In genomic region chr6:4664117-4664626, GRCh38 we compare ENCODE assay signal across 13 cellular contexts.
DNase-seq lines count a peak whose midpoint lies in the region; ATAC-seq and TF ChIP-seq lines count a peak whose summit lies in the region.
"Had no signal": no experiment of that assay in that cellular context is flagged by ENCODE, and none has a peak within 500 bp of the region (broad histone marks: within the 10 kb centered on the region; RNA-seq: fewer than 3 reads in every experiment).

No MANE protein-coding gene starts in this region.

- no peaks in the 10 kb centered on the region for H3K36me3 ChIP-seq in left lung
- no peaks in the 10 kb centered on the region for H3K36me3 ChIP-seq in testis (ENCODE audit: low read depth, missing control alignments)
- H3K36me3 ChIP-seq in effector memory CD4-positive, alpha-beta T cell (ENCODE audit: control insufficient read depth, insufficient read depth, low read length) = no peaks in the 10 kb centered on the region

- H3K27ac ChIP-seq in coronary artery (peak overlapping the region in 1 of 2 donors; percentile 59), left lung (no peak overlapping the region), testis (no peak overlapping the region)
- H3K27ac ChIP-seq in effector memory CD4-positive, alpha-beta T cell (ENCODE audit: insufficient read depth, low read length, poor library complexity, severe bottlenecking) = no peak overlapping the region

- no peak overlapping the region for H3K4me3 ChIP-seq in coronary artery
- H3K4me3 ChIP-seq in left lung = no peak overlapping the region
- no peak overlapping the region for H3K4me3 ChIP-seq in testis
- no peak overlapping the region for H3K4me3 ChIP-seq in effector memory CD4-positive, alpha-beta T cell (ENCODE audit: insufficient read depth, low read depth, low read length, poor library complexity, severe bottlenecking)

- WGBS in testis, 2 donors = 53 to 70% methylated on average over 6 to 7 of the region's 7 CpGs

- no peak for TF ChIP-seq POLR2A in testis (IDR thresholded peaks at IDR 0.05)

- ATAC-seq in left lung = peak; percentile 54
- ATAC-seq: activated CD4-positive, CD25-positive, alpha-beta regulatory T cell treated with anti-CD3 and anti-CD28 coated beads, Interleukin-2, amount 50 U/mL, for 24 hours; naive thymus-derived CD8-positive, alpha-beta T cell had no signal

- intact Hi-C loops in left lung (cut with DNase I) (no loop called here), testis (cut with DNase I; ENCODE audit: low total_unique reads) (no loop called here)

- no peaks in the 10 kb centered on the region for H3K9me3 ChIP-seq in left lung
- no peaks in the 10 kb centered on the region for H3K9me3 ChIP-seq in testis
- H3K9me3 ChIP-seq in effector memory CD4-positive, alpha-beta T cell (ENCODE audit: control insufficient read depth, low read length) = no peaks in the 10 kb centered on the region

- DNase-seq in HCEC 1CT (peak; percentile 61), coronary artery (ENCODE audit: low spot score) (peak; percentile 80), left lung (no peak), testis (peak; percentile 16), inferior parietal cortex (ENCODE audit: extremely low spot score) (no peak), NCI-H2107 (lab: John Stamatoyannopoulos, UW) (no peak)
- DNase-seq in activated CD8-positive, alpha-beta memory T cell treated with anti-CD3 and anti-CD28 coated beads, Interleukin-2, amount 50 U/mL, for 48 hours = no peak
- no peak for DNase-seq in effector memory CD4-positive, alpha-beta T cell
- DNase-seq: activated naive CD8-positive, alpha-beta T cell treated with anti-CD3 and anti-CD28 coated beads, Interleukin-2, amount 10 ng/mL, durations not matched to agents 7 days and 5 days; foreskin melanocyte; naive thymus-derived CD8-positive, alpha-beta T cell; NCI-H2029 had no signal

- H3K4me1 ChIP-seq in left lung (no peaks in the 10 kb centered on the region), testis (no peaks in the 10 kb centered on the region)
- no peaks in the 10 kb centered on the region for H3K4me1 ChIP-seq in effector memory CD4-positive, alpha-beta T cell (ENCODE audit: control insufficient read depth, insufficient read depth, low read length, poor library complexity, severe bottlenecking)

- H3K27me3 ChIP-seq in left lung = no peaks in the 10 kb centered on the region
- H3K27me3 ChIP-seq in testis = no peaks in the 10 kb centered on the region
- H3K27me3 ChIP-seq in effector memory CD4-positive, alpha-beta T cell (replicated peaks; ENCODE audit: control insufficient read depth, insufficient read depth, low read length, poor library complexity, severe bottlenecking) = no peaks in the 10 kb centered on the region

- TF ChIP-seq CTCF in coronary artery (IDR thresholded peaks at IDR 0.05) = no peak
- TF ChIP-seq CTCF in left lung (IDR thresholded peaks at IDR 0.05) = no peak
- TF ChIP-seq CTCF in testis (IDR thresholded peaks at IDR 0.05) = no peak

Comparison
In these comparisons a context has a peak if more than half of its experiments do, and no peak if none do; other contexts are left out.
1. DNase-seq: peak in HCEC 1CT (single experiment), coronary artery (single experiment) and testis (single experiment); none in left lung (0 of 2), inferior parietal cortex (single experiment), NCI-H2107 (single experiment), activated CD8-positive, alpha-beta memory T cell treated with anti-CD3 and anti-CD28 coated beads, Interleukin-2, amount 50 U/mL, for 48 hours (single experiment) and effector memory CD4-positive, alpha-beta T cell (0 of 3).